Comparison of ENCODE assay signal across 1 cellular context in the genomic region with DNA sequence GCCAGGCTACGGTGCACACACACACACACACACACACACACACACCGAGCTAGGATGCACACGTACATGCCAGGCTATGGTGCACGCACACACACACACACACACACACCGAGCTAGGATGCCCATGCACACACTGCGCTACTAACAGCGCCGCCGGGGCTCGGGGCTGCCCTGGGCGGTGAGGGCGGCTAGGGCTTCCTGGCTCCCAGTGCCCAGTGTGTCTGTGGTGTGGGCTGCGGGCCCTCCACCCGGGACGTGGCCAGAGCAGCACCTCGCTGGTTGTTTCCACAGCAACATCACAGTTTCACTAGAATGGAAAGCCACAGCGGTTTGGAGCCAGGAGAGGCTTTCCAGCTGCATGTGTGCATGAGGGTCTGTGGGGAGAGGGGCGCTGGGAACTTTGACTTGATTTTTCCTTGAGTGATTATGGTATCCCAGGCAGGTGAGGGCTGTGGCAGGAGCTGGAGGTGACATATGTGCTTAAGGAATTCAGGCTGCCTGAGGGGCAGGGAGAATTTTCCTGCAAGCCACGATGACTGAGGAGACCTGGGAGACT.
TF ChIP-seq lines count a peak whose summit lies in the region.

No MANE protein-coding gene starts in this region.

TF ChIP-seq in HEK293T, 16 proteins besides CTCF, POLR2A, EP300 and RAD21 (continued from another document):
- TF ChIP-seq, protein P1, sequence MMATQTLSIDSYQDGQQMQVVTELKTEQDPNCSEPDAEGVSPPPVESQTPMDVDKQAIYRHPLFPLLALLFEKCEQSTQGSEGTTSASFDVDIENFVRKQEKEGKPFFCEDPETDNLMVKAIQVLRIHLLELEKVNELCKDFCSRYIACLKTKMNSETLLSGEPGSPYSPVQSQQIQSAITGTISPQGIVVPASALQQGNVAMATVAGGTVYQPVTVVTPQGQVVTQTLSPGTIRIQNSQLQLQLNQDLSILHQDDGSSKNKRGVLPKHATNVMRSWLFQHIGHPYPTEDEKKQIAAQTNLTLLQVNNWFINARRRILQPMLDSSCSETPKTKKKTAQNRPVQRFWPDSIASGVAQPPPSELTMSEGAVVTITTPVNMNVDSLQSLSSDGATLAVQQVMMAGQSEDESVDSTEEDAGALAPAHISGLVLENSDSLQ (IDR thresholded peaks at IDR 0.05) = no peak
- TF ChIP-seq CTBP1 (IDR thresholded peaks at IDR 0.05; ENCODE audit: borderline replicate concordance) = no peak
- TF ChIP-seq FOXA1 (IDR thresholded peaks at IDR 0.05) = no peak
- TF ChIP-seq FOXM1 (IDR thresholded peaks at IDR 0.05; ENCODE audit: borderline replicate concordance) = no peak
- TF ChIP-seq ZNF384 (IDR thresholded peaks at IDR 0.05) = no peak
- no peak for TF ChIP-seq TARDBP (IDR thresholded peaks at IDR 0.05)
- no peak for TF ChIP-seq HDGF (IDR thresholded peaks at IDR 0.05; ENCODE audit: borderline replicate concordance)
- no peak for TF ChIP-seq BHLHE40 (IDR thresholded peaks at IDR 0.05; ENCODE audit: borderline replicate concordance)
TF ChIP-seq in HEK293T: peak in this region for 0.
